15 cellular contexts compared by ENCODE assay signal in the genomic region with DNA sequence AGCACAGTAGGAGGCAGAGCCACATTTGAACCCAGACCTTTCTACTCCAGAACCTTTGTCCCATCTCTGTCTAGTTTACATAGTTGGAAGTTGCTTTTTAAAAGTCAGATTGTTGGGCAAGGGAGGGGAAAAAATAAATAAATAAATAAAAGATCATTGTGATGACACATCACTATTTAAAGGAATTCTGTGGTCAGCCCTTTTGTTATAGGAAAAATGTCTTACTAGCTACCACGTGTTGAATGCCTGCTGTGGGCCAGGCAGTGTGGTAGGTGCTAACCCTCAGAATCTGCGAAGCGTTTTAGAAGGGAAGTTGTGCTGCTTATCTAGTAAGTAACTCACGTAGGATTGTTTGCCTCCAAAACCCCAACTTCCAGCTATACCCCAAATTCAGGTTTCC.
A peak's percentile ranks its signal among the peaks of the same experiment; 100 is the strongest.
DNase-seq lines count a peak whose midpoint lies in the region; ATAC-seq, FAIRE-seq and TF ChIP-seq lines count a peak whose summit lies in the region.
"Had no signal": no experiment of that assay in that cellular context is flagged by ENCODE, and none has a peak within 500 bp of the region (broad histone marks: within the 10 kb centered on the region; RNA-seq: fewer than 3 reads in every experiment).

No MANE protein-coding gene starts in this region.

- H4K20me1 ChIP-seq in fibroblast of lung (ENCODE audit: control insufficient read depth, extremely low read depth, insufficient read depth, low read length), result no peaks in the 10 kb centered on the region

- no peak overlapping the region for H3K9ac ChIP-seq in fibroblast of lung (ENCODE audit: insufficient read depth, low read length)

- H2AFZ ChIP-seq in fibroblast of lung (ENCODE audit: low read length), result no peak overlapping the region

- H3K27ac ChIP-seq in RWPE1 (no peak overlapping the region), fibroblast of lung (ENCODE audit: insufficient read depth, low read length) (no peak overlapping the region)
- H3K27ac ChIP-seq: SK-N-MC, stomach had no signal

- H3K9me3 ChIP-seq in fibroblast of lung (ENCODE audit: control insufficient read depth, insufficient read depth, low read depth, low read length), result no peaks in the 10 kb centered on the region
- H3K9me3 ChIP-seq: stomach had no signal

- POLR2A ChIA-PET in RWPE1 (lab: Yijun Ruan, JAX; ENCODE audit: low non-redundant PET), result no interaction called here

- no peak for FAIRE-seq in H54 (lab: Jason Lieb, UNC)

- no peaks in the 10 kb centered on the region for H3K4me1 ChIP-seq in fibroblast of lung (ENCODE audit: control insufficient read depth, extremely low read depth, insufficient read depth, low read length)
- H3K4me1 ChIP-seq: stomach had no signal

- DNase-seq in H54 (ENCODE audit: insufficient read length, low spot score) (peak; percentile 26), RWPE1 (ENCODE audit: low spot score) (peak; percentile 46), fibroblast of lung (ENCODE audit: low read depth in 2 of 2) (peak; percentile 45 to 88), retinal pigment epithelial cell (ENCODE audit: low read depth) (peak; percentile 24), NCI-H2196 treated with DMSO at 0.1 percent for 48 hours (lab: John Stamatoyannopoulos, UW; ENCODE audit: unreplicated experiment) (no peak), ureter (ENCODE audit: low spot score) (no peak)
- DNase-seq: activated naive CD8-positive, alpha-beta T cell treated with anti-CD3 and anti-CD28 coated beads for 36 hours; cortex of kidney; naive thymus-derived CD8-positive, alpha-beta T cell; NCI-H1694 treated with DMSO at 0.1 percent for 48 hours; retina; stomach had no signal

- CTCF ChIA-PET in RWPE1 (lab: Yijun Ruan, JAX), result no interaction called here

- no peaks in the 10 kb centered on the region for H3K36me3 ChIP-seq in fibroblast of lung (ENCODE audit: control insufficient read depth, insufficient read depth, low read length)
- H3K36me3 ChIP-seq: stomach had no signal

- H3K27me3 ChIP-seq in fibroblast of lung (ENCODE audit: control insufficient read depth, insufficient read depth, low read length), result no peaks in the 10 kb centered on the region
- H3K27me3 ChIP-seq: stomach had no signal

- no peak for ATAC-seq in GM21423 (IDR thresholded peaks at IDR 0.05; ENCODE audit: unreplicated experiment)
- ATAC-seq: naive thymus-derived CD8-positive, alpha-beta T cell; WTC11 had no signal

- no peak for TF ChIP-seq POLR2A in H54 (IDR thresholded peaks at IDR 0.05; ENCODE audit: low read depth, low read length)

- no peak for TF ChIP-seq CTCF in RWPE1 (conservative IDR thresholded peaks at IDR 0.05; ENCODE audit: low read depth)
- TF ChIP-seq CTCF in fibroblast of lung (conservative IDR thresholded peaks at IDR 0.05 in 1 of 2, IDR thresholded peaks at IDR 0.05 in 1 of 2; ENCODE audit: low read depth in 1 of 2, low read length in 2 of 2), result no peak
- TF ChIP-seq CTCF in retinal pigment epithelial cell (conservative IDR thresholded peaks at IDR 0.05; ENCODE audit: low read depth, low read length), result no peak

- no peak overlapping the region for H3K4me2 ChIP-seq in fibroblast of lung (ENCODE audit: extremely low read depth, insufficient read depth, low read length)

- no peaks in the 10 kb centered on the region for H3K79me2 ChIP-seq in fibroblast of lung (ENCODE audit: control insufficient read depth, insufficient read depth, low read length)

- H3K4me3 ChIP-seq in fibroblast of lung (replicated peaks in 1 of 4; ENCODE audit: control extremely low read depth in 1 of 4, insufficient read depth in 1 of 4, low read depth in 3 of 4, low read length in 4 of 4) (no peak overlapping the region), retinal pigment epithelial cell (ENCODE audit: low read length) (no peak overlapping the region)
- H3K4me3 ChIP-seq: SK-N-MC, stomach had no signal

Comparison
In these comparisons a context has a peak if more than half of its experiments do, and no peak if none do; other contexts are left out.
1. DNase-seq: peak in H54 (single experiment), RWPE1 (single experiment), fibroblast of lung (2 of 2) and retinal pigment epithelial cell (single experiment); none in NCI-H2196 treated with DMSO at 0.1 percent for 48 hours (single experiment) and ureter (single experiment).